ENCODE assay signal across 2 cellular contexts in genomic region chr6:40584741-40585140, GRCh38.
TF ChIP-seq lines count a peak whose summit lies in the region.

No MANE protein-coding gene starts in this region.

TF ChIP-seq in GM23338, 12 proteins besides CTCF, POLR2A, EP300 and RAD21 (continued from another document):
- TF ChIP-seq ZNF462 (CRISPR knock-in tag; IDR thresholded peaks at IDR 0.05) (no peak), REST (IDR thresholded peaks at IDR 0.05; ENCODE audit: unreplicated experiment) (no peak), ZNF114 (CRISPR knock-in tag; IDR thresholded peaks at IDR 0.05) (no peak), NANOG (IDR thresholded peaks at IDR 0.05; ENCODE audit: borderline replicate concordance) (no peak)

TF ChIP-seq in neural cell, 6 proteins besides CTCF, POLR2A, EP300 and RAD21 (continued from another document):
- TF ChIP-seq REST (IDR thresholded peaks at IDR 0.05; ENCODE audit: borderline replicate concordance) (no peak), POLR2AphosphoS5 (IDR thresholded peaks at IDR 0.05) (no peak)
